In genomic region chr2:38652431-38653273, GRCh38 we compare ENCODE assay signal across 1 cellular context.
A peak's percentile ranks its signal among the peaks of the same experiment; 100 is the strongest.
TF ChIP-seq lines count a peak whose summit lies in the region.

No MANE protein-coding gene starts in this region.

TF ChIP-seq in GM12878, 131 proteins besides CTCF, POLR2A, EP300 and RAD21 (continued from another document):
- TF ChIP-seq ATF2 (IDR thresholded peaks at IDR 0.05; ENCODE audit: low read length) (0 out of 2 replicates have a peak, but pooled peaks have one; percentile 9), BCL3 (IDR thresholded peaks at IDR 0.05; ENCODE audit: borderline replicate concordance, insufficient read depth, low read depth, low read length, poor library complexity, severe bottlenecking) (no peak), RUNX3 (IDR thresholded peaks at IDR 0.05; ENCODE audit: low read length) (peak; percentile 49), IKZF2 (IDR thresholded peaks at IDR 0.05) (peak in 1 of 2 experiments; percentile 43; a peak in 2 of 4 replicates), SPI1 (IDR thresholded peaks at IDR 0.05; ENCODE audit: borderline replicate concordance, insufficient read depth, low read depth, low read length) (peak; percentile 83)
